11 cellular contexts compared by ENCODE assay signal in the genomic region with DNA sequence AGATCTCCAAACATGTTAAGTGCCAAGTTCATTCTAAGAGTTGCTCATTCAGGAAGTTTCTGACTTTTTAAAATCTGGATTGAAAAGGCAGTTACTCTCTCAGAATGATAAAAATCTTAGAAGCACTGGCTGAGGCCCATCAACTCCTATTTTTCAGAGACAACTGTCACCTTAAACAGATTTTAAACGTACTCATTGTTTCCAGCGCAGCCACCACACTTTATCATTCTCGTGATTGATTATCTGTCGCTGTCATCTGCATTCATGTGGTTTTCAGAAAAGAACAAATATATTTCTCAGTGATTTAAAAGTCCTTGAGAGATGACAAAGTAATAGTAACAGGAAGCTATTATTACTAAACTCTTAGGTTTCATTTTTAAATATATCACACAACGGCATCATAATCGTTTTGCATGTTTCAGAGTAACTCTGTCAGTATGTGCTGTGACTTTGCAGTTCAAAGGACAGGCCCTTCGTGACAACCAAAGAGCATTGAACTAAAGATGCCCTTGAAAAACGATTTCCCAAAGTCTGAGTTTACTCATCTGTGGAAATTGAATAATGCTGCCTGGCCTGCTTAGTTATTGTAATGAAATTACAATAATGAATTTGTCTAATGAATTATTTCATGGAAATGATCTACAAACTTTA. TPM values are rescaled to one million over a fixed set of nuclear protein-coding genes. Genes with fewer than 3 reads are reported as not detected.
DNase-seq lines count a peak whose midpoint lies in the region; ATAC-seq and TF ChIP-seq lines count a peak whose summit lies in the region.
"Had no signal": no experiment of that assay in that cellular context is flagged by ENCODE, and none has a peak within 500 bp of the region (broad histone marks: within the 10 kb centered on the region; RNA-seq: fewer than 3 reads in every experiment).

No MANE protein-coding gene starts in this region.

- H3K27ac ChIP-seq in mammary epithelial cell (ENCODE audit: insufficient read depth, low read depth, low read length), result no peak overlapping the region

- H3K36me3 ChIP-seq in mammary epithelial cell (ENCODE audit: insufficient read depth, low read length), result no peaks in the 10 kb centered on the region

- no peak overlapping the region for H3K9ac ChIP-seq in mammary epithelial cell (ENCODE audit: insufficient read depth, low read length)

- no peaks in the 10 kb centered on the region for H4K20me1 ChIP-seq in mammary epithelial cell (ENCODE audit: insufficient read depth, low read length)

- H3K4me3 ChIP-seq in mammary epithelial cell (replicated peaks in 1 of 3; ENCODE audit: insufficient read depth in 1 of 3, low read depth in 2 of 3, low read length in 3 of 3), result no peak overlapping the region

- no peaks in the 10 kb centered on the region for H3K9me3 Mint-ChIP-seq in activated T-cell treated with anti-CD3 and anti-CD28 coated beads, Interleukin-2, amount 50 U/mL, for 4 hours

- no peak for TF ChIP-seq CTCF in GM13977 (IDR thresholded peaks at IDR 0.05; ENCODE audit: extremely low read depth, insufficient read depth, missing control alignments)
- no peak for TF ChIP-seq CTCF in mammary epithelial cell (conservative IDR thresholded peaks at IDR 0.05 in 1 of 2, IDR thresholded peaks at IDR 0.05 in 1 of 2; ENCODE audit: extremely low read depth in 1 of 2, insufficient read depth in 1 of 2, low read depth in 1 of 2, low read length in 2 of 2)

- dilution Hi-C loops in mammary epithelial cell (cut with HindIII; ENCODE audit: low sequenced_read_pairs), result no loop called here

- H2AFZ ChIP-seq in mammary epithelial cell (ENCODE audit: low read depth, low read length), result no peak overlapping the region

- no TSS peak for BruUV-seq in mammary epithelial cell (replicated peaks; lab: Mats Ljungman, UMichigan)

- no peak overlapping the region for H3K4me2 ChIP-seq in mammary epithelial cell (ENCODE audit: insufficient read depth, low read depth, low read length)

- no peaks in the 10 kb centered on the region for H3K36me3 Mint-ChIP-seq in activated T-cell treated with anti-CD3 and anti-CD28 coated beads, Interleukin-2, amount 50 U/mL, for 4 hours (ENCODE audit: insufficient read depth)

- DNase-seq in GM13977 (ENCODE audit: low spot score) (peak; percentile 55), AML-193 (lab: John Stamatoyannopoulos, UW) (no peak), mammary epithelial cell (no peak), Ammon's horn (ENCODE audit: low spot score) (no peak)
- no peak for DNase-seq in activated T-cell treated with anti-CD3 and anti-CD28 coated beads, Interleukin-2, amount 50 U/mL, for 4 hours
- DNase-seq: foreskin fibroblast, GDM1, nephron progenitor cell had no signal

- CTCF ChIA-PET in mammary epithelial cell (lab: Charles Lee; ENCODE audit: low non-redundant PET), result no interaction called here

- in situ Hi-C loops in GM13977 (cut with MboI; ENCODE audit: low pct_unique_long_range_greater_than_20kb, low sequenced_read_pairs, unreplicated experiment), result no loop called here
- in situ Hi-C loops in mammary epithelial cell (cut with MboI; ENCODE audit: low sequenced_read_pairs in 2 of 2), result no loop called here

- peaks cover 3% of the 10 kb centered on the region for H3K27me3 ChIP-seq in mammary epithelial cell (ENCODE audit: insufficient read depth, low read length)

- H3K4me1 Mint-ChIP-seq in activated T-cell treated with anti-CD3 and anti-CD28 coated beads, Interleukin-2, amount 50 U/mL, for 4 hours (ENCODE audit: low read depth), result peaks cover 25% of the 10 kb centered on the region
- H3K4me1 Mint-ChIP-seq: nephron progenitor cell had no signal

- no peaks in the 10 kb centered on the region for H3K79me2 ChIP-seq in mammary epithelial cell (ENCODE audit: insufficient read depth, low read length)

- intact Hi-C loops in mammary epithelial cell (cut with micrococcal nuclease), result no loop called here

- peak; percentile 78 for ATAC-seq in GM19372 (IDR thresholded peaks at IDR 0.05; ENCODE audit: low read depth, unreplicated experiment)
- ATAC-seq in HG03025 (IDR thresholded peaks at IDR 0.05; ENCODE audit: low FRiP score, unreplicated experiment), result peak; percentile 90
- peak; percentile 80 for ATAC-seq in activated T-cell treated with anti-CD3 and anti-CD28 coated beads, Interleukin-2, amount 50 U/mL, for 4 hours
- no peak for ATAC-seq in esophagus mucosa

- no peak overlapping the region for H3K4me3 Mint-ChIP-seq in activated T-cell treated with anti-CD3 and anti-CD28 coated beads, Interleukin-2, amount 50 U/mL, for 4 hours
- H3K4me3 Mint-ChIP-seq: nephron progenitor cell had no signal

- WGBS in mammary epithelial cell (ENCODE audit: low coverage, missing lambda C conversion rate), result 81% methylated on average over 8 of the region's 8 CpGs

- peaks cover 12% of the 10 kb centered on the region for H3K27me3 Mint-ChIP-seq in activated T-cell treated with anti-CD3 and anti-CD28 coated beads, Interleukin-2, amount 50 U/mL, for 4 hours (ENCODE audit: low read depth)

- H3K9me3 ChIP-seq in mammary epithelial cell (replicated peaks; ENCODE audit: insufficient read depth, low read length), result no peaks in the 10 kb centered on the region

- H3K4me1 ChIP-seq in mammary epithelial cell (ENCODE audit: insufficient read depth, low read length), result no peaks in the 10 kb centered on the region

RNA-seq across cellular contexts. Expression of a gene that starts 14.9 kb away (rescaled TPM):
- total RNA-seq in activated T-cell treated with anti-CD3 and anti-CD28 coated beads, Interleukin-2, amount 50 U/mL, for 4 hours, result 1 to 10 TPM; 1.2 to 5.2 (median 3.1) TPM
- total RNA-seq in esophagus mucosa (21.9 TPM), mammary epithelial cell (10 to 100 TPM in 1 of 2 donors, 1 to 10 TPM in 1; 9.0 to 20.6 TPM)
- 20.8 TPM for polyA plus RNA-seq in mammary epithelial cell
- 13.4 TPM for polyA minus RNA-seq in mammary epithelial cell
